16 cellular contexts compared by ENCODE assay signal in genomic region chr7:44604941-44605340, GRCh38. TPM values are rescaled to one million over a fixed set of nuclear protein-coding genes. Genes with fewer than 3 reads are reported as not detected.
A peak's percentile ranks its signal among the peaks of the same experiment; 100 is the strongest.
DNase-seq lines count a peak whose midpoint lies in the region; ATAC-seq and TF ChIP-seq lines count a peak whose summit lies in the region.
"Had no signal": no experiment of that assay in that cellular context is flagged by ENCODE, and none has a peak within 500 bp of the region (broad histone marks: within the 10 kb centered on the region; RNA-seq: fewer than 3 reads in every experiment).

No MANE protein-coding gene starts in this region.

- no peak for TF ChIP-seq CTCF in GM23338 (conservative IDR thresholded peaks at IDR 0.05; ENCODE audit: low read depth in 2 of 2)

- no peaks in the 10 kb centered on the region; the same call in none of the 2 replicates for H3K4me1 ChIP-seq in GM23338 (ENCODE audit: insufficient read depth)

- H2AFZ ChIP-seq in GM23338 = no peak overlapping the region

- DNase-seq in T-helper 1 cell (no peak), GM23338 (ENCODE audit: low spot score) (no peak), NCI-H345 (lab: John Stamatoyannopoulos, UW) (no peak)
- no peak for DNase-seq in natural killer cell treated with Interleukin-12 subunit alpha and Interleukin-12 subunit beta and Interleukin-15 and Interleukin-18, amount 100 ng/mL, for 72 hours (ENCODE audit: low spot score)
- no peak for DNase-seq in activated effector memory CD4-positive, alpha-beta T cell treated with anti-CD3 and anti-CD28 coated beads, Interleukin-2, amount 50 U/mL, for 16 hours
- DNase-seq: activated CD8-positive, alpha-beta memory T cell treated with anti-CD3 and anti-CD28 coated beads, Interleukin-2, amount 50 U/mL, for 4 hours; dermis blood vessel endothelial cell; GM23248; KG1; left lung; NCI-H187 treated with DMSO at 0.1 percent for 48 hours; NCI-H774 had no signal

- H3K79me2 ChIP-seq in GM23338 (replicated peaks; ENCODE audit: insufficient read depth) = peaks cover 29% of the 10 kb centered on the region

- H3K9me3 Mint-ChIP-seq in T-helper 1 cell treated with Interleukin-12 subunit alpha and Interleukin-12 subunit beta and Interleukin-4 antibody, amounts not matched to agents 30 μg/mL and 1 μg/mL, for 36 hours = no peaks in the 10 kb centered on the region
- no peaks in the 10 kb centered on the region; the same call in 2 of the 3 replicates for H3K9me3 Mint-ChIP-seq in GM23338
- no peaks in the 10 kb centered on the region for H3K9me3 Mint-ChIP-seq in activated T-helper 17 cell treated with anti-CD3 and anti-CD28 coated beads, Interleukin-2, amount 50 U/mL, for 72 hours
- no peaks in the 10 kb centered on the region for H3K9me3 Mint-ChIP-seq in natural killer cell treated with Interleukin-12 subunit alpha and Interleukin-12 subunit beta and Interleukin-15 and Interleukin-18, amount 100 ng/mL, for 72 hours

- no peak for ATAC-seq in GM23338
- ATAC-seq in activated T-helper 17 cell treated with anti-CD3 and anti-CD28 coated beads, Interleukin-2, amount 50 U/mL, for 72 hours (replicated peaks) = no peak
- ATAC-seq in natural killer cell treated with Interleukin-12 subunit alpha and Interleukin-12 subunit beta and Interleukin-15 and Interleukin-18, amount 100 ng/mL, for 72 hours = no peak
- ATAC-seq in GM18511 (IDR thresholded peaks at IDR 0.05; ENCODE audit: unreplicated experiment) = no peak
- ATAC-seq: left lung had no signal

- H3K4me1 Mint-ChIP-seq in T-helper 1 cell treated with Interleukin-12 subunit alpha and Interleukin-12 subunit beta and Interleukin-4 antibody, amounts not matched to agents 30 μg/mL and 1 μg/mL, for 36 hours (ENCODE audit: low read depth) = peaks cover 29% of the 10 kb centered on the region
- H3K4me1 Mint-ChIP-seq in GM23338 = peaks cover 17% of the 10 kb centered on the region
- H3K4me1 Mint-ChIP-seq in activated T-helper 17 cell treated with anti-CD3 and anti-CD28 coated beads, Interleukin-2, amount 50 U/mL, for 72 hours = peaks cover 11% of the 10 kb centered on the region
- H3K4me1 Mint-ChIP-seq in natural killer cell treated with Interleukin-12 subunit alpha and Interleukin-12 subunit beta and Interleukin-15 and Interleukin-18, amount 100 ng/mL, for 72 hours (ENCODE audit: low read depth in 2 of 2) = peaks cover 22 to 37% of the 10 kb centered on the region in 2 donors

- no peaks in the 10 kb centered on the region for H3K36me3 ChIP-seq in GM23338 (ENCODE audit: insufficient read depth)
- H3K36me3 ChIP-seq: ascending aorta, left lung had no signal

- peaks cover 27% of the 10 kb centered on the region for H3K27me3 Mint-ChIP-seq in T-helper 1 cell treated with Interleukin-12 subunit alpha and Interleukin-12 subunit beta and Interleukin-4 antibody, amounts not matched to agents 30 μg/mL and 1 μg/mL, for 36 hours (ENCODE audit: low read depth)
- peaks cover 11% of the 10 kb centered on the region for H3K27me3 Mint-ChIP-seq in GM23338 (ENCODE audit: insufficient read depth, low read depth, poor library complexity)
- no peaks in the 10 kb centered on the region for H3K27me3 Mint-ChIP-seq in activated T-helper 17 cell treated with anti-CD3 and anti-CD28 coated beads, Interleukin-2, amount 50 U/mL, for 72 hours
- peaks cover 0 to 2% of the 10 kb centered on the region in 2 donors for H3K27me3 Mint-ChIP-seq in natural killer cell treated with Interleukin-12 subunit alpha and Interleukin-12 subunit beta and Interleukin-15 and Interleukin-18, amount 100 ng/mL, for 72 hours

- peak overlapping the region; percentile 33 for H3K4me3 Mint-ChIP-seq in T-helper 1 cell treated with Interleukin-12 subunit alpha and Interleukin-12 subunit beta and Interleukin-4 antibody, amounts not matched to agents 30 μg/mL and 1 μg/mL, for 36 hours
- peak overlapping the region; percentile 51; the same call in 2 of the 3 replicates for H3K4me3 Mint-ChIP-seq in GM23338
- H3K4me3 Mint-ChIP-seq in activated T-helper 17 cell treated with anti-CD3 and anti-CD28 coated beads, Interleukin-2, amount 50 U/mL, for 72 hours = peak overlapping the region; percentile 90
- peak overlapping the region; percentile 57 for H3K4me3 Mint-ChIP-seq in natural killer cell treated with Interleukin-12 subunit alpha and Interleukin-12 subunit beta and Interleukin-15 and Interleukin-18, amount 100 ng/mL, for 72 hours

- H3K4me2 ChIP-seq in GM23338 = no peak overlapping the region

- H3K27ac ChIP-seq in GM23338 (ENCODE audit: low read depth) = no peak overlapping the region

- H3K27ac Mint-ChIP-seq in T-helper 1 cell treated with Interleukin-12 subunit alpha and Interleukin-12 subunit beta and Interleukin-4 antibody, amounts not matched to agents 30 μg/mL and 1 μg/mL, for 36 hours = peak overlapping the region; percentile 100
- H3K27ac Mint-ChIP-seq in GM23338 = no peak overlapping the region
- H3K27ac Mint-ChIP-seq in activated T-helper 17 cell treated with anti-CD3 and anti-CD28 coated beads, Interleukin-2, amount 50 U/mL, for 72 hours = no peak overlapping the region
- H3K27ac Mint-ChIP-seq in natural killer cell treated with Interleukin-12 subunit alpha and Interleukin-12 subunit beta and Interleukin-15 and Interleukin-18, amount 100 ng/mL, for 72 hours = peak overlapping the region; percentile 28 to 48

- no peaks in the 10 kb centered on the region for H4K20me1 ChIP-seq in GM23338 (replicated peaks; ENCODE audit: insufficient read depth)

- no peaks in the 10 kb centered on the region for H3K27me3 ChIP-seq in GM23338 (ENCODE audit: insufficient read depth)
- H3K27me3 ChIP-seq: ascending aorta, left lung had no signal

- 0 out of 2 replicates have a peak, but pooled peaks cover 4% of the 10 kb centered on the region for H3F3A ChIP-seq in GM23338 (replicated peaks; ENCODE audit: low read depth)

- H3K36me3 Mint-ChIP-seq in T-helper 1 cell treated with Interleukin-12 subunit alpha and Interleukin-12 subunit beta and Interleukin-4 antibody, amounts not matched to agents 30 μg/mL and 1 μg/mL, for 36 hours (ENCODE audit: low read depth) = peaks cover 12% of the 10 kb centered on the region
- H3K36me3 Mint-ChIP-seq in GM23338 (ENCODE audit: low read depth) = peaks cover 4% of the 10 kb centered on the region
- H3K36me3 Mint-ChIP-seq in activated T-helper 17 cell treated with anti-CD3 and anti-CD28 coated beads, Interleukin-2, amount 50 U/mL, for 72 hours (ENCODE audit: low read depth) = peaks cover 23% of the 10 kb centered on the region
- no peaks in the 10 kb centered on the region for H3K36me3 Mint-ChIP-seq in natural killer cell treated with Interleukin-12 subunit alpha and Interleukin-12 subunit beta and Interleukin-15 and Interleukin-18, amount 100 ng/mL, for 72 hours

- no peaks in the 10 kb centered on the region for H3K9me2 ChIP-seq in GM23338 (ENCODE audit: insufficient read depth)

- no peak overlapping the region for H3K4me3 ChIP-seq in GM23338

TF ChIP-seq in GM23338, 12 proteins besides CTCF, POLR2A, EP300 and RAD21 (continues in another document):
- TF ChIP-seq ZNF114 (CRISPR knock-in tag; IDR thresholded peaks at IDR 0.05) (no peak), EZH2 (IDR thresholded peaks at IDR 0.05; ENCODE audit: low read depth, unreplicated experiment) (no peak)

RNA-seq across cellular contexts. Expression of gene OGDH, which starts 1.5 kb away (rescaled TPM):
- total RNA-seq in GM23338 (2014; rRNA removed; shearing (Covaris generic)) = 74.8 and 76.9 TPM in 2 replicates
- polyA plus RNA-seq in GM23338 (2016; fragmentation: Nextera tagmentation; extraction: Ambion mirVana) = 13.5 and 16.5 TPM in 2 replicates
- total RNA-seq in activated T-helper 17 cell treated with anti-CD3 and anti-CD28 coated beads, Interleukin-2, amount 50 U/mL, for 72 hours = 100 to 1,000 TPM in 1 of 2 donors, 10 to 100 TPM in 1; 77.6 to 128 TPM
- 100 to 1,000 TPM in 1 of 2 donors, 10 to 100 TPM in 1; 84.8 to 116 TPM for total RNA-seq in natural killer cell treated with Interleukin-12 subunit alpha and Interleukin-12 subunit beta and Interleukin-15 and Interleukin-18, amount 100 ng/mL, for 72 hours

RNA-seq across cellular contexts. Expression of gene TMED4, which starts 22.9 kb away (rescaled TPM):
- total RNA-seq in GM23338 (2014; rRNA removed; shearing (Covaris generic)) = 75.1 and 98.5 TPM in 2 replicates
- 41.8 and 43.5 TPM in 2 replicates for polyA plus RNA-seq in GM23338 (2016; fragmentation: Nextera tagmentation; extraction: Ambion mirVana)
- 100 to 1,000 TPM in 1 of 2 donors, 10 to 100 TPM in 1; 78.2 to 103 TPM for total RNA-seq in activated T-helper 17 cell treated with anti-CD3 and anti-CD28 coated beads, Interleukin-2, amount 50 U/mL, for 72 hours
- 100 to 1,000 TPM in 1 of 2 donors, 10 to 100 TPM in 1; 97.9 to 104 TPM for total RNA-seq in natural killer cell treated with Interleukin-12 subunit alpha and Interleukin-12 subunit beta and Interleukin-15 and Interleukin-18, amount 100 ng/mL, for 72 hours

RNA-seq across cellular contexts. Expression of gene DDX56, which starts 31.2 kb away (rescaled TPM):
- total RNA-seq in GM23338 (2014; rRNA removed; shearing (Covaris generic)) = 70.5 and 72.3 TPM in 2 replicates
- polyA plus RNA-seq in GM23338 (2016; fragmentation: Nextera tagmentation; extraction: Ambion mirVana) = 43.9 and 44.1 TPM in 2 replicates
- 100 to 1,000 TPM in 1 of 2 donors, 10 to 100 TPM in 1; 80.2 to 110 TPM for total RNA-seq in activated T-helper 17 cell treated with anti-CD3 and anti-CD28 coated beads, Interleukin-2, amount 50 U/mL, for 72 hours
- 100 to 1,000 TPM in 1 of 2 donors, 10 to 100 TPM in 1; 99.7 to 208 TPM for total RNA-seq in natural killer cell treated with Interleukin-12 subunit alpha and Interleukin-12 subunit beta and Interleukin-15 and Interleukin-18, amount 100 ng/mL, for 72 hours

Comparison
In these comparisons a context has a peak if more than half of its experiments do, and no peak if none do; other contexts are left out.
1. H3K27ac Mint-ChIP-seq: peak in T-helper 1 cell treated with Interleukin-12 subunit alpha and Interleukin-12 subunit beta and Interleukin-4 antibody, amounts not matched to agents 30 μg/mL and 1 μg/mL, for 36 hours (single experiment) and natural killer cell treated with Interleukin-12 subunit alpha and Interleukin-12 subunit beta and Interleukin-15 and Interleukin-18, amount 100 ng/mL, for 72 hours (2 of 2); none in GM23338 (single experiment) and activated T-helper 17 cell treated with anti-CD3 and anti-CD28 coated beads, Interleukin-2, amount 50 U/mL, for 72 hours (single experiment).
2. H3K4me3 Mint-ChIP-seq: peak in every context shown above with its lines; median percentile 90 in activated T-helper 17 cell treated with anti-CD3 and anti-CD28 coated beads, Interleukin-2, amount 50 U/mL, for 72 hours; 57 in natural killer cell treated with Interleukin-12 subunit alpha and Interleukin-12 subunit beta and Interleukin-15 and Interleukin-18, amount 100 ng/mL, for 72 hours; 51 in GM23338; 33 in T-helper 1 cell treated with Interleukin-12 subunit alpha and Interleukin-12 subunit beta and Interleukin-4 antibody, amounts not matched to agents 30 μg/mL and 1 μg/mL, for 36 hours.